Comparison of ENCODE assay signal across 13 cellular contexts in the genomic region with DNA sequence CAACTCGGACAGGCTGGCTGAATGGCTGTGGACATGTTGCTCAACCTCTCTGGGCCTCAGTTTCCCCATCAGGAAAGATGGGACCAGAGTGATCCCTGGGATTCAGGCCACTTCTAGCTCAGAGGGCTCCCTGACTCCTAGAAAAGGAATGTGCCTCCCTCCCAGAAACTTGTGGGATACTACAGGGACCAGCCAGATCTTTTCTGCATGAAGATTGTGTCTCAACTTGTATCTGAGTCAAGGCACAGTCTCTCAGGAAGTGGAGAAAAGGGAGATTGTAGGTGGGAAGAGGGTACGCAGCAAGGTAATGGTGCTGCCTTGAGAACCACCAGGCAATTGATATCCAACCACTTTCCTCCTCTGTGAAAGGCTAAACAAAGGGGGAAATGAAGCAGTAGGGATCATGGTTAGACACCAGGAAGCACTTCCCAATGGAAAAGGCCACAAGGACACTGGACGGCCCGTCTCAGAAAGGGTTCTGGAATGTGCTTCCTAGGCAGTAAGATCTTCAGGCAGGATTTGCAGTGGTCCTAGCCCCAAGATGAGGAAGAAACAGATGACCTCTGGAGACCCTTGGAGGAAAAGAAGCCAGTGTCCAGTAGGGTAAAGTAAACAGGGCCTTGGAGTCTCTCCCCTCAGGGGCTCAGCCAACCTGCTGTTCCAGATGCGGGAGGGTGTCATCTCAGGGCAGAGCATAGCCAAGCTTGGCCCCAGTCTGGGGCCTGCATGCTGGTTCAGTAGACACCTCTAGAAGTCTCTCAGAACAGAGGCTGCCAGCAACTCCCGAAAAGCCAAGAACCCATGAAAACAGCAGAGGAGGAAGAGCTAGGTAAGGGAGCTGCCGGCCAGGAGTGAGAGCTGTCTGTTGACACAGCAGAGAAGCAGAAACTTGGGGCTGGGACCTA. TPM values are rescaled to one million over a fixed set of nuclear protein-coding genes. Genes with fewer than 3 reads are reported as not detected.
DNase-seq lines count a peak whose midpoint lies in the region; ATAC-seq, FAIRE-seq and TF ChIP-seq lines count a peak whose summit lies in the region.
"Had no signal": no experiment of that assay in that cellular context is flagged by ENCODE, and none has a peak within 500 bp of the region (broad histone marks: within the 10 kb centered on the region; RNA-seq: fewer than 3 reads in every experiment).

No MANE protein-coding gene starts in this region.

- H3K27ac ChIP-seq in angular gyrus (ENCODE audit: low read depth, low read length), result peak overlapping the region; percentile 97

- CTCF ChIA-PET in activated naive CD4-positive, alpha-beta T cell treated with anti-CD3 and anti-CD28 coated beads for 36 hours (lab: Charles Lee), result interaction anchor here (0.6 kb wide), 1 partner anchor 782 kb away, joined by 3 read pairs; no protein-coding TSS in a partner anchor

- no peak for TF ChIP-seq POLR2A in GM12891 (IDR thresholded peaks at IDR 0.05; ENCODE audit: low read depth, low read length)

- H3K4me1 Mint-ChIP-seq in activated naive CD4-positive, alpha-beta T cell treated with anti-CD3 and anti-CD28 coated beads, Interleukin-2, amount 50 U/mL, for 24 hours, result peaks cover 83% of the 10 kb centered on the region
- H3K4me1 Mint-ChIP-seq in activated naive CD4-positive, alpha-beta T cell treated with anti-CD3 and anti-CD28 coated beads for 36 hours (ENCODE audit: low read depth), result peaks cover 42% of the 10 kb centered on the region
- H3K4me1 Mint-ChIP-seq in stimulated activated effector memory CD8-positive, alpha-beta T cell treated with anti-CD3 and anti-CD28 coated beads, Interleukin-12 subunit alpha, Interleukin-12 subunit beta, amount 100 ng/mL, for 72 hours, result peaks cover 87% of the 10 kb centered on the region

- no peak for ATAC-seq in stimulated activated effector memory CD8-positive, alpha-beta T cell treated with anti-CD3 and anti-CD28 coated beads, Interleukin-12 subunit alpha, Interleukin-12 subunit beta, amount 100 ng/mL, for 72 hours
- ATAC-seq in HG02870 (IDR thresholded peaks at IDR 0.05; ENCODE audit: unreplicated experiment), result no peak
- ATAC-seq: activated CD8-positive, alpha-beta T cell treated with anti-CD3 and anti-CD28 coated beads, Interleukin-2, amount 10 ng/mL, durations not matched to agents 7 days and 5 days; gastroesophageal sphincter had no signal

- H3K27ac Mint-ChIP-seq in activated naive CD4-positive, alpha-beta T cell treated with anti-CD3 and anti-CD28 coated beads, Interleukin-2, amount 50 U/mL, for 24 hours, result peak overlapping the region; percentile 77
- no peak overlapping the region for H3K27ac Mint-ChIP-seq in activated naive CD4-positive, alpha-beta T cell treated with anti-CD3 and anti-CD28 coated beads for 36 hours
- peak overlapping the region; percentile 84 for H3K27ac Mint-ChIP-seq in stimulated activated effector memory CD8-positive, alpha-beta T cell treated with anti-CD3 and anti-CD28 coated beads, Interleukin-12 subunit alpha, Interleukin-12 subunit beta, amount 100 ng/mL, for 72 hours
- H3K27ac Mint-ChIP-seq: activated CD8-positive, alpha-beta T cell treated with anti-CD3 and anti-CD28 coated beads, Interleukin-2, amount 10 ng/mL, durations not matched to agents 7 days and 5 days had no signal

- intact Hi-C loops in activated naive CD4-positive, alpha-beta T cell treated with anti-CD3 and anti-CD28 coated beads for 36 hours (cut with micrococcal nuclease), result no loop called here

- no peaks in the 10 kb centered on the region for H3K27me3 Mint-ChIP-seq in activated naive CD4-positive, alpha-beta T cell treated with anti-CD3 and anti-CD28 coated beads, Interleukin-2, amount 50 U/mL, for 24 hours
- no peaks in the 10 kb centered on the region for H3K27me3 Mint-ChIP-seq in activated naive CD4-positive, alpha-beta T cell treated with anti-CD3 and anti-CD28 coated beads for 36 hours (ENCODE audit: low read depth)

- H3K9me3 Mint-ChIP-seq in activated naive CD4-positive, alpha-beta T cell treated with anti-CD3 and anti-CD28 coated beads, Interleukin-2, amount 50 U/mL, for 24 hours, result no peaks in the 10 kb centered on the region
- H3K9me3 Mint-ChIP-seq in activated naive CD4-positive, alpha-beta T cell treated with anti-CD3 and anti-CD28 coated beads for 36 hours, result no peaks in the 10 kb centered on the region
- H3K9me3 Mint-ChIP-seq in stimulated activated effector memory CD8-positive, alpha-beta T cell treated with anti-CD3 and anti-CD28 coated beads, Interleukin-12 subunit alpha, Interleukin-12 subunit beta, amount 100 ng/mL, for 72 hours, result no peaks in the 10 kb centered on the region

- FAIRE-seq in GM12891 (lab: Jason Lieb, UNC), result no peak

- no peak for DNase-seq in activated naive CD4-positive, alpha-beta T cell treated with anti-CD3 and anti-CD28 coated beads for 36 hours
- DNase-seq in hepatic stellate cell (ENCODE audit: low spot score), result peak; percentile 89
- DNase-seq in stimulated activated effector memory CD8-positive, alpha-beta T cell treated with anti-CD3 and anti-CD28 coated beads, Interleukin-12 subunit alpha, Interleukin-12 subunit beta, amount 100 ng/mL, for 72 hours (ENCODE audit: low spot score in 2 of 2), result no peak
- no peak for DNase-seq in NCI-H526 (lab: John Stamatoyannopoulos, UW)
- no peak for DNase-seq in GM12891 (ENCODE audit: insufficient read length, low spot score)
- DNase-seq: activated CD8-positive, alpha-beta T cell treated with anti-CD3 and anti-CD28 coated beads, Interleukin-2, amount 10 ng/mL, durations not matched to agents 7 days and 5 days; MG63; NCI-H510A; T-helper 1 cell had no signal

- H3K36me3 Mint-ChIP-seq in activated naive CD4-positive, alpha-beta T cell treated with anti-CD3 and anti-CD28 coated beads, Interleukin-2, amount 50 U/mL, for 24 hours, result no peaks in the 10 kb centered on the region
- H3K36me3 Mint-ChIP-seq in activated naive CD4-positive, alpha-beta T cell treated with anti-CD3 and anti-CD28 coated beads for 36 hours (ENCODE audit: low read depth), result no peaks in the 10 kb centered on the region
- H3K36me3 Mint-ChIP-seq in stimulated activated effector memory CD8-positive, alpha-beta T cell treated with anti-CD3 and anti-CD28 coated beads, Interleukin-12 subunit alpha, Interleukin-12 subunit beta, amount 100 ng/mL, for 72 hours, result peaks cover 28% of the 10 kb centered on the region

- H3K4me3 Mint-ChIP-seq in activated naive CD4-positive, alpha-beta T cell treated with anti-CD3 and anti-CD28 coated beads, Interleukin-2, amount 50 U/mL, for 24 hours, result no peak overlapping the region
- H3K4me3 Mint-ChIP-seq in activated naive CD4-positive, alpha-beta T cell treated with anti-CD3 and anti-CD28 coated beads for 36 hours, result no peak overlapping the region
- H3K4me3 Mint-ChIP-seq in stimulated activated effector memory CD8-positive, alpha-beta T cell treated with anti-CD3 and anti-CD28 coated beads, Interleukin-12 subunit alpha, Interleukin-12 subunit beta, amount 100 ng/mL, for 72 hours, result no peak overlapping the region
- H3K4me3 Mint-ChIP-seq: activated CD8-positive, alpha-beta T cell treated with anti-CD3 and anti-CD28 coated beads, Interleukin-2, amount 10 ng/mL, durations not matched to agents 7 days and 5 days had no signal

TF ChIP-seq in GM12891, 5 proteins besides CTCF, POLR2A, EP300 and RAD21:
- TF ChIP-seq POU2F2 (IDR thresholded peaks at IDR 0.05; ENCODE audit: low read depth, low read length) (no peak), TAF1 (IDR thresholded peaks at IDR 0.05; ENCODE audit: low read depth, low read length) (no peak), POLR2AphosphoS5 (IDR thresholded peaks at IDR 0.05; ENCODE audit: low read depth, low read length) (no peak), SPI1 (IDR thresholded peaks at IDR 0.05; ENCODE audit: low read depth, low read length) (no peak), PAX5 (IDR thresholded peaks at IDR 0.05; ENCODE audit: insufficient read depth, low read length, severe bottlenecking) (no peak)

RNA-seq across cellular contexts. Expression of a gene that starts 16.8 kb away (rescaled TPM):
- 10 to 100 TPM; 24.9 to 27.0 TPM for total RNA-seq in activated naive CD4-positive, alpha-beta T cell treated with anti-CD3 and anti-CD28 coated beads for 36 hours
- polyA plus RNA-seq in GM12891 (2012; ENCODE audit: low read depth, missing spikeins), result 8.1 TPM

RNA-seq across cellular contexts. Expression of a gene that starts 37.3 kb away (rescaled TPM):
- 10 to 100 TPM; 11.6 to 12.5 TPM for total RNA-seq in activated naive CD4-positive, alpha-beta T cell treated with anti-CD3 and anti-CD28 coated beads for 36 hours
- polyA plus RNA-seq in GM12891 (2012; ENCODE audit: low read depth, missing spikeins), result 8.5 TPM
